In genomic region chr9:38061326-38061947, GRCh38 we compare ENCODE assay signal across 1 cellular context.
TF ChIP-seq lines count a peak whose summit lies in the region.

No MANE protein-coding gene starts in this region.

TF ChIP-seq in GM12878, 131 proteins besides CTCF, POLR2A, EP300 and RAD21 (continued from another document and continues in another):
- TF ChIP-seq BCL3 (IDR thresholded peaks at IDR 0.05; ENCODE audit: borderline replicate concordance, insufficient read depth, low read depth, low read length, poor library complexity, severe bottlenecking): peak; percentile 28
- no peak for TF ChIP-seq EZH2 (IDR thresholded peaks at IDR 0.05; ENCODE audit: borderline replicate concordance, control insufficient read depth, low read depth, low read length)
- TF ChIP-seq RCOR1 (conservative IDR thresholded peaks at IDR 0.05; ENCODE audit: low read depth, low read length): 0 out of 2 replicates have a peak, but pooled peaks have one; percentile 44
- TF ChIP-seq SREBF1 (IDR thresholded peaks at IDR 0.05; ENCODE audit: low read length): no peak
- TF ChIP-seq IKZF1 (conservative IDR thresholded peaks at IDR 0.05): peak; percentile 55
- no peak for TF ChIP-seq SMAD1 (IDR thresholded peaks at IDR 0.05; ENCODE audit: low read depth, partially characterized antibody)
- TF ChIP-seq NRF1 (conservative IDR thresholded peaks at IDR 0.05; ENCODE audit: low read depth, low read length): no peak
- TF ChIP-seq MTA2 (IDR thresholded peaks at IDR 0.05; ENCODE audit: low read depth): peak; percentile 77
- no peak for TF ChIP-seq BRCA1 (IDR thresholded peaks at IDR 0.05; ENCODE audit: low read depth, low read length)
- no peak for TF ChIP-seq ZBED1 (IDR thresholded peaks at IDR 0.05; ENCODE audit: borderline replicate concordance)
- peak; percentile 88 for TF ChIP-seq CBFB (IDR thresholded peaks at IDR 0.05; ENCODE audit: low read depth)
- TF ChIP-seq STAT3 (IDR thresholded peaks at IDR 0.05; ENCODE audit: low read depth, low read length): no peak
- no peak for TF ChIP-seq CHD1 (IDR thresholded peaks at IDR 0.05; ENCODE audit: low read depth, low read length)
- no peak for TF ChIP-seq MLLT1 (IDR thresholded peaks at IDR 0.05)
- TF ChIP-seq KLF5 (IDR thresholded peaks at IDR 0.05; ENCODE audit: partially characterized antibody): no peak
- TF ChIP-seq GABPA (IDR thresholded peaks at IDR 0.05; ENCODE audit: low read depth): no peak
- 0 out of 2 replicates have a peak, but pooled peaks have one; percentile 53 for TF ChIP-seq DPF2 (IDR thresholded peaks at IDR 0.05)
- no peak for TF ChIP-seq SMARCA5 (IDR thresholded peaks at IDR 0.05)
- TF ChIP-seq MXI1 (IDR thresholded peaks at IDR 0.05; ENCODE audit: low read depth, low read length): no peak
- no peak for TF ChIP-seq RBBP5 (conservative IDR thresholded peaks at IDR 0.05)
- no peak for TF ChIP-seq CUX1 (IDR thresholded peaks at IDR 0.05; ENCODE audit: insufficient replicate concordance, low read depth, low read length)
- TF ChIP-seq NR2C2 (IDR thresholded peaks at IDR 0.05; ENCODE audit: borderline replicate concordance, control insufficient read depth, insufficient read length, low read depth): no peak
- TF ChIP-seq ESRRA (IDR thresholded peaks at IDR 0.05; ENCODE audit: low read length): no peak
- TF ChIP-seq BACH1 (IDR thresholded peaks at IDR 0.05; ENCODE audit: borderline replicate concordance): no peak
- TF ChIP-seq JUND (IDR thresholded peaks at IDR 0.05; ENCODE audit: low read depth, low read length): 0 out of 2 replicates have a peak, but pooled peaks have one; percentile 35
- TF ChIP-seq HDAC6 (IDR thresholded peaks at IDR 0.05; ENCODE audit: unreplicated experiment): no peak
- TF ChIP-seq MAX (IDR thresholded peaks at IDR 0.05; ENCODE audit: low read depth, low read length): no peak
- no peak for TF ChIP-seq RFX5 (IDR thresholded peaks at IDR 0.05; ENCODE audit: low read depth, low read length)
- no peak for TF ChIP-seq SP1 (IDR thresholded peaks at IDR 0.05; ENCODE audit: low read depth, low read length)
- no peak for TF ChIP-seq FOS (IDR thresholded peaks at IDR 0.05; ENCODE audit: borderline replicate concordance, extremely low read depth, insufficient read length)
- TF ChIP-seq SMAD5 (IDR thresholded peaks at IDR 0.05; ENCODE audit: low read depth): no peak
- TF ChIP-seq MYB (IDR thresholded peaks at IDR 0.05; ENCODE audit: borderline replicate concordance, low read depth, low read length): no peak
- peak; percentile 44; the same call in 1 of the 2 replicates for TF ChIP-seq FOXM1 (IDR thresholded peaks at IDR 0.05; ENCODE audit: low read depth, low read length)
- no peak for TF ChIP-seq BMI1 (IDR thresholded peaks at IDR 0.05; ENCODE audit: borderline replicate concordance)
- TF ChIP-seq BCLAF1 (IDR thresholded peaks at IDR 0.05): no peak
- 0 out of 2 replicates have a peak, but pooled peaks have one; percentile 30 for TF ChIP-seq TCF7 (IDR thresholded peaks at IDR 0.05; ENCODE audit: borderline replicate concordance)
- TF ChIP-seq HSF1 (IDR thresholded peaks at IDR 0.05; ENCODE audit: low read depth, low read length): no peak
- no peak for TF ChIP-seq E2F8 (IDR thresholded peaks at IDR 0.05; ENCODE audit: low read depth, partially characterized antibody)
- TF ChIP-seq NR2F1 (conservative IDR thresholded peaks at IDR 0.05): peak; percentile 99
- no peak for TF ChIP-seq SIN3A (IDR thresholded peaks at IDR 0.05; ENCODE audit: low read depth, low read length)
- no peak for TF ChIP-seq KDM1A (IDR thresholded peaks at IDR 0.05; ENCODE audit: borderline replicate concordance)
- TF ChIP-seq EGR1 (IDR thresholded peaks at IDR 0.05; ENCODE audit: borderline replicate concordance in 1 of 2, low read depth in 2 of 2, low read length in 2 of 2): no peak
- TF ChIP-seq CEBPB (IDR thresholded peaks at IDR 0.05; ENCODE audit: borderline replicate concordance in 1 of 2, low read depth in 2 of 2, low read length in 2 of 2): no peak
- TF ChIP-seq CBX5 (IDR thresholded peaks at IDR 0.05; ENCODE audit: low read depth): no peak
- no peak for TF ChIP-seq E4F1 (IDR thresholded peaks at IDR 0.05; ENCODE audit: borderline replicate concordance, partially characterized antibody)
- peak; percentile 66 for TF ChIP-seq JUNB (IDR thresholded peaks at IDR 0.05)
- peak; percentile 46; the same call in 1 of the 2 replicates for TF ChIP-seq RAD51 (IDR thresholded peaks at IDR 0.05)
- no peak for TF ChIP-seq STAT1 (conservative IDR thresholded peaks at IDR 0.05)
- peak; percentile 14; the same call in 1 of the 2 replicates for TF ChIP-seq ZNF217 (IDR thresholded peaks at IDR 0.05)
- no peak for TF ChIP-seq MYC (IDR thresholded peaks at IDR 0.05; ENCODE audit: insufficient read depth, insufficient read length, insufficient replicate concordance, low read length, severe bottlenecking)
